ENCODE assay signal across 20 cellular contexts in the genomic region with DNA sequence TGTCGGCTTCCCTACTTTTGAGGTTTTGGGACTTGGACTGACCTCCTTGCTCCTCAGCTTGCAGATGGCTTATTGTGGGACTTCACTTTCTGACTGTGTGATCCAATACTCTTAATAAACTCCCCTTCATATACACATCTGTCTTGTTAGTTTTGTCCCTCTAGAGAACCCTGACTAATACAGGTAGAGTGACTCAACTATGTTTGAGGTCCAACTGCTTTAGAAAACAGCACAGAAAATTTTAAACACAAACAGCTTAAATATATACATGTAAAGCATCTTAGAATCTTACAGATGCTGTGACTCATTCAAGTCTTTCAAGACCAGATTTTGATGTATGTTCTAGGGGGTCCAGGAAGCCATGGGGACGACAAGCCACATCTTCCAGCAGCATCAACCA. TPM values are rescaled to one million over a fixed set of nuclear protein-coding genes. Genes with fewer than 3 reads are reported as not detected.
A peak's percentile ranks its signal among the peaks of the same experiment; 100 is the strongest.
DNase-seq lines count a peak whose midpoint lies in the region; ATAC-seq, FAIRE-seq and TF ChIP-seq lines count a peak whose summit lies in the region.
"Had no signal": no experiment of that assay in that cellular context is flagged by ENCODE, and none has a peak within 500 bp of the region (broad histone marks: within the 10 kb centered on the region; RNA-seq: fewer than 3 reads in every experiment).

No MANE protein-coding gene starts in this region.

- no peaks in the 10 kb centered on the region for H3K36me3 ChIP-seq in astrocyte (ENCODE audit: insufficient read depth, low read length)
- no peaks in the 10 kb centered on the region for H3K36me3 ChIP-seq in sigmoid colon
- H3K36me3 ChIP-seq: BLaER1 treated with 17β-estradiol and CSF1 and Interleukin-3, amounts not matched to agents 10 nM and 100 nM had no signal

- CTCF ChIA-PET in A549 (lab: Yijun Ruan, JAX), result interaction anchor here (0.7 to 3.9 kb wide), 5 partner anchors 11 to 183 kb away, joined by 3 to 27 read pairs (median 6); a partner anchor contains a TSS

- POLR2A ChIA-PET in A549 (lab: Yijun Ruan, JAX), result no interaction called here

- H3K4me2 ChIP-seq in A549 (no peak overlapping the region), astrocyte (ENCODE audit: low read length) (no peak overlapping the region)
- H3K4me2 ChIP-seq: BLaER1 treated with 17β-estradiol and CSF1 and Interleukin-3, amounts not matched to agents 10 nM and 100 nM had no signal

- H3K4me1 ChIP-seq in A549 (no peaks in the 10 kb centered on the region), astrocyte (ENCODE audit: insufficient read depth, low read length) (no peaks in the 10 kb centered on the region), sigmoid colon (no peaks in the 10 kb centered on the region)

- H3K79me2 ChIP-seq in astrocyte (ENCODE audit: insufficient read depth, low read length), result no peaks in the 10 kb centered on the region

- H3K9me3 Mint-ChIP-seq in activated T-cell treated with anti-CD3 and anti-CD28 coated beads, Interleukin-2, amount 50 U/mL, for 72 hours, result no peaks in the 10 kb centered on the region
- peaks cover 2% of the 10 kb centered on the region for H3K9me3 Mint-ChIP-seq in astrocyte (ENCODE audit: unreplicated experiment)
- H3K9me3 Mint-ChIP-seq: CD8-positive, alpha-beta T cell; H9 had no signal

- ATAC-seq in activated T-cell treated with anti-CD3 and anti-CD28 coated beads, Interleukin-2, amount 50 U/mL, for 72 hours (replicated peaks in 1 of 2), result peak; percentile 61 to 65
- ATAC-seq in A549 (no peak), HG03354 (IDR thresholded peaks at IDR 0.05; ENCODE audit: poor library complexity, severe bottlenecking, unreplicated experiment) (no peak)
- ATAC-seq: CD8-positive, alpha-beta T cell; GM12878 had no signal

- no peaks in the 10 kb centered on the region for H3K27me3 Mint-ChIP-seq in activated T-cell treated with anti-CD3 and anti-CD28 coated beads, Interleukin-2, amount 50 U/mL, for 72 hours (ENCODE audit: low read depth)
- H3K27me3 Mint-ChIP-seq in astrocyte (ENCODE audit: low read depth, unreplicated experiment), result peaks cover 24% of the 10 kb centered on the region
- H3K27me3 Mint-ChIP-seq: B cell had no signal

- WGBS in A549 (ENCODE audit: missing lambda C conversion rate), result 40% methylated on average over 2 of the region's 2 CpGs
- whole genome bisulfite sequencing in sigmoid colon, 2 donors, result 89 to 92% methylated on average over 2 of the region's 2 CpGs

- no peak overlapping the region for H3K4me3 Mint-ChIP-seq in activated T-cell treated with anti-CD3 and anti-CD28 coated beads, Interleukin-2, amount 50 U/mL, for 72 hours
- H3K4me3 Mint-ChIP-seq in astrocyte (ENCODE audit: unreplicated experiment), result no peak overlapping the region
- H3K4me3 Mint-ChIP-seq: B cell; CD8-positive, alpha-beta T cell; H9 had no signal

- FAIRE-seq in A549 (lab: Jason Lieb, UNC) (peak; percentile 61), astrocyte (lab: Jason Lieb, UNC) (no peak)
- FAIRE-seq: GM12878, GM19239, H1 had no signal

- H3K36me3 Mint-ChIP-seq in activated T-cell treated with anti-CD3 and anti-CD28 coated beads, Interleukin-2, amount 50 U/mL, for 72 hours (ENCODE audit: insufficient read depth in 2 of 2), result no peaks in the 10 kb centered on the region
- H3K36me3 Mint-ChIP-seq in astrocyte (ENCODE audit: low read depth, unreplicated experiment), result peaks cover 7% of the 10 kb centered on the region
- H3K36me3 Mint-ChIP-seq: CD8-positive, alpha-beta T cell had no signal

- TF ChIP-seq CTCF in A549 (IDR thresholded peaks at IDR 0.05) (no peak), astrocyte (IDR thresholded peaks at IDR 0.05; ENCODE audit: insufficient read depth, low read depth, low read length) (no peak), sigmoid colon (IDR thresholded peaks at IDR 0.05) (no peak), dorsolateral prefrontal cortex (IDR thresholded peaks at IDR 0.05 in 54 of 56, conservative IDR thresholded peaks at IDR 0.05 in 2 of 56; ENCODE audit: low read depth in 1 of 56, partially characterized antibody in 56 of 56) (no peak)

- TF ChIP-seq RAD21 in A549 (conservative IDR thresholded peaks at IDR 0.05 in 1 of 2, IDR thresholded peaks at IDR 0.05 in 1 of 2), result no peak

- H3K4me1 Mint-ChIP-seq in activated T-cell treated with anti-CD3 and anti-CD28 coated beads, Interleukin-2, amount 50 U/mL, for 72 hours (ENCODE audit: low read depth), result peaks cover 13% of the 10 kb centered on the region
- H3K4me1 Mint-ChIP-seq in astrocyte (ENCODE audit: low read depth, unreplicated experiment), result no peaks in the 10 kb centered on the region

- TF ChIP-seq POLR2A in A549 (IDR thresholded peaks at IDR 0.05; ENCODE audit: low read length) (no peak), sigmoid colon (IDR thresholded peaks at IDR 0.05) (no peak)

- H3K27ac Mint-ChIP-seq in activated T-cell treated with anti-CD3 and anti-CD28 coated beads, Interleukin-2, amount 50 U/mL, for 72 hours, result no peak overlapping the region
- peak overlapping the region; percentile 7 for H3K27ac Mint-ChIP-seq in astrocyte (ENCODE audit: unreplicated experiment)
- H3K27ac Mint-ChIP-seq: B cell; CD8-positive, alpha-beta T cell; H9 had no signal

- no peak for DNase-seq in activated T-cell treated with anti-CD3 and anti-CD28 coated beads, Interleukin-2, amount 50 U/mL, for 72 hours
- DNase-seq in activated T-cell treated with anti-CD3 and anti-CD28 coated beads, Interleukin-2, amount 50 U/mL, for 48 hours, result no peak
- DNase-seq in A549 (ENCODE audit: low read depth in 1 of 2, low spot score in 1 of 2), result no peak
- DNase-seq in astrocyte (ENCODE audit: low read depth), result no peak
- peak; percentile 0 for DNase-seq in sigmoid colon
- no peak for DNase-seq in dorsolateral prefrontal cortex
- DNase-seq in NCI-H2029 treated with DMSO at 0.1 percent for 48 hours (lab: John Stamatoyannopoulos, UW), result no peak
- DNase-seq: 8988T; Calu3; CD8-positive, alpha-beta T cell; DND-41; EL; H9 had no signal

- no peaks in the 10 kb centered on the region for H3K27me3 ChIP-seq in astrocyte (ENCODE audit: insufficient read depth, low read length)
- peaks cover 0 to 3% (median 0%) of the 10 kb centered on the region in 3 donors for H3K27me3 ChIP-seq in sigmoid colon
- H3K27me3 ChIP-seq in dorsolateral prefrontal cortex, result peaks cover 0 to 2% (median 0%) of the 10 kb centered on the region in 45 donors
- H3K27me3 ChIP-seq: BLaER1 treated with 17β-estradiol and CSF1 and Interleukin-3, amounts not matched to agents 10 nM and 100 nM had no signal

- H3K4me3 ChIP-seq in A549 (no peak overlapping the region), astrocyte (ENCODE audit: insufficient read depth, low read depth, low read length) (no peak overlapping the region), sigmoid colon (no peak overlapping the region), dorsolateral prefrontal cortex (no peak overlapping the region)
- H3K4me3 ChIP-seq: BLaER1 treated with 17β-estradiol and CSF1 and Interleukin-3, amounts not matched to agents 10 nM and 100 nM; GM12878 had no signal

- intact Hi-C loops in sigmoid colon (cut with DNase I), result no loop called here
- intact Hi-C loops in dorsolateral prefrontal cortex (cut with DNase I), result no loop called here

- no peak overlapping the region for H2AFZ ChIP-seq in astrocyte (ENCODE audit: low read depth, low read length)

- H3K27ac ChIP-seq in A549 (no peak overlapping the region), astrocyte (ENCODE audit: low read depth, low read length) (no peak overlapping the region), sigmoid colon (no peak overlapping the region), dorsolateral prefrontal cortex (no peak overlapping the region)
- H3K27ac ChIP-seq: BLaER1 treated with 17β-estradiol and CSF1 and Interleukin-3, amounts not matched to agents 10 nM and 100 nM had no signal

- TF ChIP-seq EP300 in A549 (IDR thresholded peaks at IDR 0.05) (no peak), sigmoid colon (IDR thresholded peaks at IDR 0.05) (no peak)

- H3K9ac ChIP-seq in astrocyte (ENCODE audit: low read length), result no peak overlapping the region
- H3K9ac ChIP-seq: BLaER1 treated with 17β-estradiol and CSF1 and Interleukin-3, amounts not matched to agents 10 nM and 100 nM had no signal

- H3K9me3 ChIP-seq in A549 (no peaks in the 10 kb centered on the region), astrocyte (ENCODE audit: insufficient read depth, low read depth, low read length) (no peaks in the 10 kb centered on the region), sigmoid colon (no peaks in the 10 kb centered on the region)
- H3K9me3 ChIP-seq: BLaER1 treated with 17β-estradiol and CSF1 and Interleukin-3, amounts not matched to agents 10 nM and 100 nM had no signal

- H4K20me1 ChIP-seq in astrocyte (ENCODE audit: insufficient read depth, low read length), result no peaks in the 10 kb centered on the region

TF ChIP-seq in A549, 52 proteins besides CTCF, POLR2A, EP300 and RAD21 (continues in another document):
- TF ChIP-seq, protein P1, sequence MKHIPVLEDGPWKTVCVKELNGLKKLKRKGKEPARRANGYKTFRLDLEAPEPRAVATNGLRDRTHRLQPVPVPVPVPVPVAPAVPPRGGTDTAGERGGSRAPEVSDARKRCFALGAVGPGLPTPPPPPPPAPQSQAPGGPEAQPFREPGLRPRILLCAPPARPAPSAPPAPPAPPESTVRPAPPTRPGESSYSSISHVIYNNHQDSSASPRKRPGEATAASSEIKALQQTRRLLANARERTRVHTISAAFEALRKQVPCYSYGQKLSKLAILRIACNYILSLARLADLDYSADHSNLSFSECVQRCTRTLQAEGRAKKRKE (CRISPR knock-in tag; IDR thresholded peaks at IDR 0.05; ENCODE audit: low read depth), result no peak

RNA-seq across cellular contexts. Expression of a gene that starts 11.7 kb away (rescaled TPM):
- under 1 TPM; 0.26 to 0.44 TPM for total RNA-seq in activated T-cell treated with anti-CD3 and anti-CD28 coated beads, Interleukin-2, amount 50 U/mL, for 72 hours
- polyA plus RNA-seq in A549 (2011; rRNA removed), result 0.57 and 1.0 TPM in 2 replicates
- polyA plus RNA-seq in A549 (2012; cell fraction: cytosol; rRNA removed), result 0.25 and 0.27 TPM in 2 replicates
- polyA plus RNA-seq in A549 (2012; cell fraction: nucleus; rRNA removed), result 0.43 and 0.62 TPM in 2 replicates
- 0.36 to 0.45 TPM (median 0.44 TPM) in 3 replicates for polyA plus RNA-seq in A549 (2017; fragmentation: RNase III; extraction: RNeasy Plus Mini Kit Qiagen cat#74134 plus additional on column Dnase treatment)
- polyA minus RNA-seq in A549 (2011; rRNA and poly(A)+ RNA removed), result 1.7 and 3.0 TPM in 2 replicates
- total RNA-seq in astrocyte, result 11.2 and 12.4 TPM in 2 replicates
- total RNA-seq in sigmoid colon, result under 1 TPM; 0.66 to 0.83 (median 0.76) TPM
- 1 to 10 TPM in 1 of 3 donors, under 1 TPM in 2; under 0.01 to 1.9 (median under 0.01) TPM for polyA plus RNA-seq in sigmoid colon
- 10 to 100 TPM in 16 of 120 experiments, 1 to 10 TPM in 104; 4.6 to 13.3 (median 8.1) TPM for total RNA-seq in dorsolateral prefrontal cortex
- total RNA-seq: Calu3, HT-29 had no signal

Comparison
In these comparisons a context has a peak if more than half of its experiments do, and no peak if none do; other contexts are left out.
1. ATAC-seq: peak in activated T-cell treated with anti-CD3 and anti-CD28 coated beads, Interleukin-2, amount 50 U/mL, for 72 hours (2 of 2); none in A549 (0 of 2) and HG03354 (single experiment).